ENCODE assay signal across 1 cellular context in the genomic region with DNA sequence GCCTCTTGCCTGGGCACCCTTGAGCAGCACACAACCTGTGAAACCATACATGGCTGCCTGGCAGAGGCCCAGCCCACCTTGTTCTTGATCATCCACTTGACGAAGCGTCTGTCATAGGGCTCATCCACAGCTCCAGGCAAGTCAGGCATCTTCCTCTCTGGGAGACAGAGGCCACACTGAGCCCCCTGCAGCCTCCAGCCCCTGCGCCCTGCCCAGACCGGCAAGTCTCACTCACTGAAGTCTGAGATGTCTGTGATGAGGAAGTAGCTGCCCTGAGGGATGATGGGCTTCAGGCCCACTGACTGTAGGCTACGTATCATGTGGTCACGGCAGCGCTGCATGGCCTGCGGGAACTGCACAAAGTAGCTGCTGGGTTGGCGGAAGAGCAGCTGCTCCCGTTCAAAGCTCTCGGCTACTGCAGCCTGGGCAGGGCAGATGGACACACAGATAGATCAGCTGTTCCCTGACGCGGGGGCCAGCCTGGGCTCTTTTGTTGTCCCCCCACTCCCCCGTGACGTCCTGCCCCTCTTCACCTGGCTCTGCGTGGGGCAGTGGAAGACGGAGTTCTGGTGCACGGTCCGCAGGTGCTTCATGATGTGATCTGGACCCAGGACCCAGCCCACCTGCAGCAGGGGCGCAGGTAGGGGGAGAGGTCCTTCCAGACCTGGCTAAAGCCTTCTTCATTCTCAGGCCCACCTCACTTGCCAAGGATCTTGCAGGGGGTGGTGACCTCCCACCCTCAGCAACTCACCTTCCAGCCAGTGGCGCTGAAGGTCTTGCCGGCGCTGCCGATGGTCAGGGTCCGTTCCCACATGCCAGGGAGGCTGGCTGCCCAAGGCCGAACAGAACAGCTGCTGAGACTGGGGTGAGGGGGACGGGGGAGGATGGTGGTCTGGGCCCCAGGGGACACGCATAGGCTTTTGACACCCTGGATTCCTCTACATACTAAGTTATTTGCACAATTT.
TF ChIP-seq lines count a peak whose summit lies in the region.

No MANE protein-coding gene starts in this region.

TF ChIP-seq in K562, 482 proteins besides CTCF, POLR2A, EP300 and RAD21:
- TF ChIP-seq, protein P1, sequence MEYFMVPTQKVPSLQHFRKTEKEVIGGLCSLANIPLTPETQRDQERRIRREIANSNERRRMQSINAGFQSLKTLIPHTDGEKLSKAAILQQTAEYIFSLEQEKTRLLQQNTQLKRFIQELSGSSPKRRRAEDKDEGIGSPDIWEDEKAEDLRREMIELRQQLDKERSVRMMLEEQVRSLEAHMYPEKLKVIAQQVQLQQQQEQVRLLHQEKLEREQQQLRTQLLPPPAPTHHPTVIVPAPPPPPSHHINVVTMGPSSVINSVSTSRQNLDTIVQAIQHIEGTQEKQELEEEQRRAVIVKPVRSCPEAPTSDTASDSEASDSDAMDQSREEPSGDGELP (CRISPR knock-in tag; IDR thresholded peaks at IDR 0.05; ENCODE audit: borderline replicate concordance): peak; percentile 22; the same call in 1 of the 2 replicates
- TF ChIP-seq MAFK (IDR thresholded peaks at IDR 0.05; ENCODE audit: low read length) (no peak), CEBPB (tag; IDR thresholded peaks at IDR 0.05) (no peak)
